In genomic region chr19:1171755-1172352, GRCh38 we compare ENCODE assay signal across 8 cellular contexts. TPM values are rescaled to one million over a fixed set of nuclear protein-coding genes. Genes with fewer than 3 reads are reported as not detected.
A peak's percentile ranks its signal among the peaks of the same experiment; 100 is the strongest.
DNase-seq lines count a peak whose midpoint lies in the region; ATAC-seq and TF ChIP-seq lines count a peak whose summit lies in the region.

No MANE protein-coding gene starts in this region.

- POLR2A ChIA-PET in OCI-LY7 (lab: Charles Lee), result no interaction called here

- H3K9me2 ChIP-seq in OCI-LY7 (ENCODE audit: insufficient read depth, low read length), result no peaks in the 10 kb centered on the region

- TF ChIP-seq POLR2A in prostate gland (IDR thresholded peaks at IDR 0.05), result no peak

- no peak for ATAC-seq in HG03432 (IDR thresholded peaks at IDR 0.05; ENCODE audit: unreplicated experiment)

- no peak overlapping the region for H2AFZ ChIP-seq in OCI-LY7 (ENCODE audit: low read length)

- H3K9me3 ChIP-seq in OCI-LY7 (ENCODE audit: low read length) (no peaks in the 10 kb centered on the region), prostate gland (no peaks in the 10 kb centered on the region)

- no peaks in the 10 kb centered on the region for H4K20me1 ChIP-seq in OCI-LY7 (ENCODE audit: insufficient read depth, low read length)

- H3K4me1 ChIP-seq in OCI-LY7 (ENCODE audit: insufficient read depth, low read length, poor library complexity, severe bottlenecking), result peaks cover 15% of the 10 kb centered on the region
- H3K4me1 ChIP-seq in prostate gland (replicated peaks), result peaks cover 22% of the 10 kb centered on the region

- intact Hi-C loops in OCI-LY7 (cut with micrococcal nuclease; ENCODE audit: unreplicated experiment) (loop anchor here (5.0 kb wide), 1 partner anchor 40 kb away; no protein-coding TSS in a partner anchor), prostate gland (cut with DNase I) (loop anchor here (5.0 kb wide), 1 partner anchor 40 kb away; no protein-coding TSS in a partner anchor)

- peaks cover 4% of the 10 kb centered on the region for H3K36me3 ChIP-seq in OCI-LY7 (ENCODE audit: insufficient read depth, low read length)
- no peaks in the 10 kb centered on the region for H3K36me3 ChIP-seq in prostate gland

- CTCF ChIA-PET in OCI-LY7 (lab: Charles Lee; ENCODE audit: unreplicated experiment), result interaction anchor here (0.5 kb wide), 1 partner anchor 58 kb away, joined by 9 read pairs; no protein-coding TSS in a partner anchor

- no peak overlapping the region for H3K4me3 ChIP-seq in OCI-LY7 (ENCODE audit: low read depth, low read length, poor library complexity, severe bottlenecking)
- peak overlapping the region; percentile 77 for H3K4me3 ChIP-seq in epithelial cell of proximal tubule (ENCODE audit: low read depth, low read length)
- peak overlapping the region; percentile 5 to 100 for H3K4me3 ChIP-seq in prostate gland

- TF ChIP-seq CTCF in OCI-LY7 (conservative IDR thresholded peaks at IDR 0.05; ENCODE audit: low read length) (no peak), epithelial cell of proximal tubule (conservative IDR thresholded peaks at IDR 0.05; ENCODE audit: low read depth, low read length) (no peak), prostate gland (IDR thresholded peaks at IDR 0.05) (no peak)

- H3K27me3 ChIP-seq in prostate gland (replicated peaks; ENCODE audit: insufficient read depth), result no peaks in the 10 kb centered on the region

- DNase-seq in DMS79 treated with DMSO at 0.1 percent for 48 hours (lab: John Stamatoyannopoulos, UW) (peak; percentile 45), OCI-LY7 (ENCODE audit: low spot score) (no peak), epithelial cell of proximal tubule (ENCODE audit: low read depth) (no peak), prostate gland (ENCODE audit: low spot score) (no peak), AG08396 (ENCODE audit: low spot score) (no peak), GM03348 (ENCODE audit: low spot score) (no peak), NCI-H510A treated with DMSO at 0.1 percent for 48 hours (lab: John Stamatoyannopoulos, UW) (no peak)

- peak overlapping the region; percentile 100; the same call in 1 of the 2 replicates for H3K4me2 ChIP-seq in OCI-LY7 (ENCODE audit: low read length)

- WGBS in prostate gland, result 29% methylated on average over 15 of the region's 15 CpGs

- H3K79me2 ChIP-seq in OCI-LY7 (ENCODE audit: insufficient read depth, low read depth, low read length), result peaks cover 16% of the 10 kb centered on the region; the same call in 1 of the 2 replicates

- BruUV-seq in OCI-LY7 (replicated peaks; lab: Mats Ljungman, UMichigan), result no TSS peak

- H3K27ac ChIP-seq in OCI-LY7 (ENCODE audit: low read depth, low read length, poor library complexity, severe bottlenecking) (no peak overlapping the region), prostate gland (peak overlapping the region; percentile 89 to 97)

RNA-seq across cellular contexts. Expression of gene SBNO2, which starts 2.2 kb away (rescaled TPM):
- 17.6 and 26.6 TPM in 2 replicates for total RNA-seq in OCI-LY7 (2014; rRNA removed; shearing (Covaris generic))
- total RNA-seq in OCI-LY7 (2022) (43.3 and 48.8 TPM in 2 replicates), epithelial cell of proximal tubule (56.2 and 66.1 TPM in 2 replicates), prostate gland (10 to 100 TPM; 32.5 to 79.9 TPM)

RNA-seq across cellular contexts. Expression of gene STK11, which starts 33.7 kb away (rescaled TPM):
- total RNA-seq in OCI-LY7 (2014; rRNA removed; shearing (Covaris generic)), result 68.7 and 78.4 TPM in 2 replicates
- total RNA-seq in OCI-LY7 (2022) (76.5 and 82.2 TPM in 2 replicates), epithelial cell of proximal tubule (80.4 and 96.9 TPM in 2 replicates), prostate gland (100 to 1,000 TPM in 1 of 2 donors, 10 to 100 TPM in 1; 75.1 to 157 TPM)
